ENCODE assay signal across 9 cellular contexts in the genomic region with DNA sequence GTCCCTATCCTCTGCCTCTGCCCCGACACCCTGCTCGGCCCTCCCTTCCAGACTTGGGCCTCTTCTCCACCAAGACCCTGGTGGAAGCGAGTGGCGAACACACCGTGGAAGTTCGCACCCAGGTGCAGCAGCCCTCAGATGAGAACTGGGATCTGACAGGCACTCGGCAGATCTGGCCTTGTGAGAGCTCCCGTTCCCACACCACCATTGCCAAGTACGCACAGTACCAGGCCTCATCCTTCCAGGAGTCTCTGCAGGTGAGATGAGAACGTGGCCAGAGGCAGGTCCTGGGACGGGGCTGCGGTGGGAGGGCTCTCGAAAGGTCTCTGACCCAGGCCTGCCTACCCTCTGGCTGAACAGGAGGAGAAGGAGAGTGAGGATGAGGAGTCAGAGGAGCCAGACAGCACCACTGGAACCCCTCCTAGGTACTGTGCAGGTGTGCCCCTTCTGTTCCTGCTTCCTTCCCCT.
DNase-seq lines count a peak whose midpoint lies in the region; ATAC-seq and TF ChIP-seq lines count a peak whose summit lies in the region.
"Had no signal": no experiment of that assay in that cellular context is flagged by ENCODE, and none has a peak within 500 bp of the region (broad histone marks: within the 10 kb centered on the region; RNA-seq: fewer than 3 reads in every experiment).

No MANE protein-coding gene starts in this region.

- peak overlapping the region; percentile 77 for H3K4me2 ChIP-seq in OCI-LY3 (ENCODE audit: low read length)

- no peak overlapping the region for H3K27ac Mint-ChIP-seq in T-helper 1 cell treated with Interleukin-12 subunit alpha and Interleukin-12 subunit beta and Interleukin-4 antibody, amounts not matched to agents 30 μg/mL and 1 μg/mL, for 36 hours
- peak overlapping the region; percentile 31 for H3K27ac Mint-ChIP-seq in dendritic cell treated with granulocyte-macrophage colony-stimulating factor and Interleukin-4, amounts not matched to agents 40 ng/mL and 50 ng/mL, for 4 days
- H3K27ac Mint-ChIP-seq: mesothelial cell of epicardium had no signal

- no peak for ATAC-seq in GM21619 (IDR thresholded peaks at IDR 0.05; ENCODE audit: unreplicated experiment)

- peaks cover 18% of the 10 kb centered on the region for H3K79me2 ChIP-seq in OCI-LY3 (ENCODE audit: low read length)

- H3K4me3 Mint-ChIP-seq in T-helper 1 cell treated with Interleukin-12 subunit alpha and Interleukin-12 subunit beta and Interleukin-4 antibody, amounts not matched to agents 30 μg/mL and 1 μg/mL, for 36 hours: peak overlapping the region; percentile 60
- no peak overlapping the region for H3K4me3 Mint-ChIP-seq in dendritic cell treated with granulocyte-macrophage colony-stimulating factor and Interleukin-4, amounts not matched to agents 40 ng/mL and 50 ng/mL, for 4 days
- H3K4me3 Mint-ChIP-seq: mesothelial cell of epicardium had no signal

- H3K4me3 ChIP-seq in OCI-LY3 (ENCODE audit: low read length) (peak overlapping the region; percentile 57), rectal smooth muscle tissue (ENCODE audit: low read length) (peak overlapping the region; percentile 22)

- intact Hi-C loops in dendritic cell treated with granulocyte-macrophage colony-stimulating factor and Interleukin-4, amounts not matched to agents 40 ng/mL and 50 ng/mL, for 4 days (cut with micrococcal nuclease): loop anchor here (1.0 to 5.0 kb wide), 3 partner anchors 16 to 104 kb away; partner anchors contain the start of gene KDM6B

- H3K27me3 ChIP-seq in OCI-LY3 (ENCODE audit: low read depth, low read length) (no peaks in the 10 kb centered on the region), rectal smooth muscle tissue (ENCODE audit: control insufficient read depth, insufficient read depth, low read length) (no peaks in the 10 kb centered on the region)

- H3K27ac ChIP-seq in OCI-LY3 (ENCODE audit: low read length) (no peak overlapping the region; the same call in 1 of the 2 replicates), rectal smooth muscle tissue (ENCODE audit: low read depth, low read length) (no peak overlapping the region)

- peaks cover 33% of the 10 kb centered on the region for H3K36me3 ChIP-seq in OCI-LY3 (replicated peaks; ENCODE audit: low read depth, low read length)
- H3K36me3 ChIP-seq in rectal smooth muscle tissue (ENCODE audit: control insufficient read depth, insufficient read depth, low read length): peaks cover 32% of the 10 kb centered on the region

- no peaks in the 10 kb centered on the region for H3K9me3 ChIP-seq in OCI-LY3 (ENCODE audit: insufficient read depth, low read length)

- H3K36me3 Mint-ChIP-seq in T-helper 1 cell treated with Interleukin-12 subunit alpha and Interleukin-12 subunit beta and Interleukin-4 antibody, amounts not matched to agents 30 μg/mL and 1 μg/mL, for 36 hours (ENCODE audit: low read depth): peaks cover 21% of the 10 kb centered on the region
- no peaks in the 10 kb centered on the region for H3K36me3 Mint-ChIP-seq in dendritic cell treated with granulocyte-macrophage colony-stimulating factor and Interleukin-4, amounts not matched to agents 40 ng/mL and 50 ng/mL, for 4 days (ENCODE audit: low read depth)

- DNase-seq in T-helper 1 cell (no peak), NCI-H69 (lab: John Stamatoyannopoulos, UW) (no peak), midbrain (lab: John Stamatoyannopoulos, UW) (no peak)

- H3K9me3 Mint-ChIP-seq in T-helper 1 cell treated with Interleukin-12 subunit alpha and Interleukin-12 subunit beta and Interleukin-4 antibody, amounts not matched to agents 30 μg/mL and 1 μg/mL, for 36 hours: no peaks in the 10 kb centered on the region
- H3K9me3 Mint-ChIP-seq in dendritic cell treated with granulocyte-macrophage colony-stimulating factor and Interleukin-4, amounts not matched to agents 40 ng/mL and 50 ng/mL, for 4 days: no peaks in the 10 kb centered on the region
- H3K9me3 Mint-ChIP-seq: mesothelial cell of epicardium had no signal

- H3K4me1 Mint-ChIP-seq in T-helper 1 cell treated with Interleukin-12 subunit alpha and Interleukin-12 subunit beta and Interleukin-4 antibody, amounts not matched to agents 30 μg/mL and 1 μg/mL, for 36 hours (ENCODE audit: low read depth): peaks cover 30% of the 10 kb centered on the region
- H3K4me1 Mint-ChIP-seq in dendritic cell treated with granulocyte-macrophage colony-stimulating factor and Interleukin-4, amounts not matched to agents 40 ng/mL and 50 ng/mL, for 4 days (ENCODE audit: low read depth): peaks cover 62% of the 10 kb centered on the region

- no peaks in the 10 kb centered on the region for H3K27me3 Mint-ChIP-seq in T-helper 1 cell treated with Interleukin-12 subunit alpha and Interleukin-12 subunit beta and Interleukin-4 antibody, amounts not matched to agents 30 μg/mL and 1 μg/mL, for 36 hours (ENCODE audit: low read depth)
- no peaks in the 10 kb centered on the region for H3K27me3 Mint-ChIP-seq in dendritic cell treated with granulocyte-macrophage colony-stimulating factor and Interleukin-4, amounts not matched to agents 40 ng/mL and 50 ng/mL, for 4 days

- H2AFZ ChIP-seq in OCI-LY3 (ENCODE audit: low read depth, low read length): no peak overlapping the region

- H3K4me1 ChIP-seq in OCI-LY3 (ENCODE audit: low read length): peaks cover 32% of the 10 kb centered on the region
- H3K4me1 ChIP-seq in rectal smooth muscle tissue (ENCODE audit: control insufficient read depth, insufficient read depth, low read length): peaks cover 1% of the 10 kb centered on the region

- H3K9ac ChIP-seq in OCI-LY3 (ENCODE audit: low read length) (no peak overlapping the region), rectal smooth muscle tissue (ENCODE audit: low read length) (no peak overlapping the region)

- peaks cover 22% of the 10 kb centered on the region for H4K20me1 ChIP-seq in OCI-LY3 (ENCODE audit: insufficient read depth, low read length)

- no peak for TF ChIP-seq CTCF in OCI-LY3 (IDR thresholded peaks at IDR 0.05; ENCODE audit: low read depth, low read length)
